In genomic region chr18:59900222-59901128, GRCh38 we compare ENCODE assay signal across 8 cellular contexts. TPM values are rescaled to one million over a fixed set of nuclear protein-coding genes. Genes with fewer than 3 reads are reported as not detected.
DNase-seq lines count a peak whose midpoint lies in the region; ATAC-seq, FAIRE-seq and TF ChIP-seq lines count a peak whose summit lies in the region.

No MANE protein-coding gene starts in this region.

- H3K36me3 ChIP-seq in esophagus (ENCODE audit: control insufficient read depth in 2 of 2, insufficient read depth in 2 of 2, low read length in 1 of 2), result no peaks in the 10 kb centered on the region
- H3K36me3 ChIP-seq in testis (ENCODE audit: low read depth, missing control alignments), result no peaks in the 10 kb centered on the region

- peaks cover 11 to 15% of the 10 kb centered on the region in 2 donors for H3K36me3 Mint-ChIP-seq in CD14-positive monocyte
- H3K36me3 Mint-ChIP-seq in natural killer cell treated with Interleukin-12 subunit alpha and Interleukin-12 subunit beta and Interleukin-15 and Interleukin-18, amount 100 ng/mL, for 72 hours, result peaks cover 37% of the 10 kb centered on the region

- ATAC-seq in HG03442 (IDR thresholded peaks at IDR 0.05; ENCODE audit: unreplicated experiment), result peak; percentile 24
- peak; percentile 57 to 65 for ATAC-seq in natural killer cell treated with Interleukin-12 subunit alpha and Interleukin-12 subunit beta and Interleukin-15 and Interleukin-18, amount 100 ng/mL, for 72 hours

- TF ChIP-seq POLR2A in testis (IDR thresholded peaks at IDR 0.05), result no peak

- peaks cover 0 to 5% of the 10 kb centered on the region in 2 donors for H3K4me1 ChIP-seq in esophagus (ENCODE audit: control insufficient read depth in 2 of 2, insufficient read depth in 2 of 2, low read length in 1 of 2)
- H3K4me1 ChIP-seq in testis, result peaks cover 8% of the 10 kb centered on the region

- intact Hi-C loops in CD14-positive monocyte (cut with micrococcal nuclease) (no loop called here), testis (cut with DNase I; ENCODE audit: low total_unique reads) (no loop called here)

- WGBS in esophagus, 2 donors, result 1 to 2% methylated on average over 51 of the region's 51 CpGs
- WGBS in testis, 2 donors, result 3 to 10% methylated on average over 20 to 51 of the region's 51 CpGs

- peaks cover 0 to 7% (median 4%) of the 10 kb centered on the region in 3 donors for H3K27me3 Mint-ChIP-seq in CD14-positive monocyte (ENCODE audit: low read depth in 3 of 3)
- no peaks in the 10 kb centered on the region for H3K27me3 Mint-ChIP-seq in natural killer cell treated with Interleukin-12 subunit alpha and Interleukin-12 subunit beta and Interleukin-15 and Interleukin-18, amount 100 ng/mL, for 72 hours

- no peak for TF ChIP-seq CTCF in CD14-positive monocyte (IDR thresholded peaks at IDR 0.05)
- no peak for TF ChIP-seq CTCF in testis (IDR thresholded peaks at IDR 0.05)

- peak; percentile 58 for DNase-seq in CD14-positive monocyte (ENCODE audit: low spot score)
- no peak for DNase-seq in GM19239 (ENCODE audit: insufficient read length, low spot score)
- DNase-seq in NCI-H82 treated with DMSO at 0.1 percent for 48 hours (lab: John Stamatoyannopoulos, UW; ENCODE audit: unreplicated experiment), result peak; percentile 43
- DNase-seq in activated CD8-positive, alpha-beta memory T cell treated with anti-CD3 and anti-CD28 coated beads for 4 hours (ENCODE audit: low read depth in 2 of 2), result peak; percentile 40 to 66
- DNase-seq in natural killer cell treated with Interleukin-12 subunit alpha and Interleukin-12 subunit beta and Interleukin-15 and Interleukin-18, amount 100 ng/mL, for 72 hours (ENCODE audit: low spot score), result peak; percentile 66
- DNase-seq in testis, result peak; percentile 27

- peaks cover 55% of the 10 kb centered on the region for H3K4me1 Mint-ChIP-seq in CD14-positive monocyte
- peaks cover 43 to 61% of the 10 kb centered on the region in 2 donors for H3K4me1 Mint-ChIP-seq in natural killer cell treated with Interleukin-12 subunit alpha and Interleukin-12 subunit beta and Interleukin-15 and Interleukin-18, amount 100 ng/mL, for 72 hours (ENCODE audit: low read depth in 2 of 2)

- FAIRE-seq in GM19239 (lab: Jason Lieb, UNC), result peak; percentile 96

- peak overlapping the region; percentile 94 to 96 for H3K4me3 Mint-ChIP-seq in CD14-positive monocyte
- peak overlapping the region; percentile 91 for H3K4me3 Mint-ChIP-seq in natural killer cell treated with Interleukin-12 subunit alpha and Interleukin-12 subunit beta and Interleukin-15 and Interleukin-18, amount 100 ng/mL, for 72 hours

- H3K9me3 ChIP-seq in esophagus (ENCODE audit: control insufficient read depth in 2 of 2, insufficient read depth in 1 of 2, low read depth in 1 of 2, low read length in 1 of 2) (peaks cover 0 to 4% of the 10 kb centered on the region in 2 donors), testis (no peaks in the 10 kb centered on the region)

- peak overlapping the region; percentile 94 to 98 (median 96) for H3K27ac Mint-ChIP-seq in CD14-positive monocyte
- H3K27ac Mint-ChIP-seq in natural killer cell treated with Interleukin-12 subunit alpha and Interleukin-12 subunit beta and Interleukin-15 and Interleukin-18, amount 100 ng/mL, for 72 hours, result peak overlapping the region; percentile 92 to 97

- H3K27me3 ChIP-seq in esophagus (ENCODE audit: control insufficient read depth in 1 of 2, insufficient read depth in 2 of 2, low read length in 2 of 2), result no peaks in the 10 kb centered on the region
- no peaks in the 10 kb centered on the region for H3K27me3 ChIP-seq in testis

- peak overlapping the region; percentile 92 to 95 for H3K27ac ChIP-seq in esophagus (ENCODE audit: low read depth in 2 of 2, low read length in 1 of 2)
- H3K27ac ChIP-seq in testis, result peak overlapping the region in 1 of 2 donors; percentile 6

- no peaks in the 10 kb centered on the region for H3K9me3 Mint-ChIP-seq in CD14-positive monocyte
- no peaks in the 10 kb centered on the region for H3K9me3 Mint-ChIP-seq in natural killer cell treated with Interleukin-12 subunit alpha and Interleukin-12 subunit beta and Interleukin-15 and Interleukin-18, amount 100 ng/mL, for 72 hours

- H3K4me3 ChIP-seq in esophagus (ENCODE audit: low read depth in 1 of 2, low read length in 2 of 2), result peak overlapping the region; percentile 80
- H3K4me3 ChIP-seq in testis, result peak overlapping the region; percentile 55 to 65

RNA-seq across cellular contexts. Expression of gene PMAIP1, which starts 0.7 kb away (rescaled TPM):
- polyA plus RNA-seq in CD14-positive monocyte (10 to 100 TPM; 55.7 to 56.6 TPM), esophagus (10 to 100 TPM in 1 of 2 donors, 1 to 10 TPM in 1; 7.4 to 14.4 TPM), testis (ENCODE audit: insufficient read depth, low read depth, low replicate concordance) (4.7 TPM)
- 10 to 100 TPM; 48.8 to 76.0 TPM for total RNA-seq in natural killer cell treated with Interleukin-12 subunit alpha and Interleukin-12 subunit beta and Interleukin-15 and Interleukin-18, amount 100 ng/mL, for 72 hours
- total RNA-seq in testis, result 1 to 10 TPM; 4.8 to 6.0 TPM
